11 cellular contexts compared by ENCODE assay signal in genomic region chr1:53293123-53293522, GRCh38. TPM values are rescaled to one million over a fixed set of nuclear protein-coding genes. Genes with fewer than 3 reads are reported as not detected.
A peak's percentile ranks its signal among the peaks of the same experiment; 100 is the strongest.
DNase-seq lines count a peak whose midpoint lies in the region; ATAC-seq and TF ChIP-seq lines count a peak whose summit lies in the region.
"Had no signal": no experiment of that assay in that cellular context is flagged by ENCODE, and none has a peak within 500 bp of the region (broad histone marks: within the 10 kb centered on the region; RNA-seq: fewer than 3 reads in every experiment).

No MANE protein-coding gene starts in this region.

- H3K4me3 ChIP-seq in HCT116 (replicated peaks in 1 of 2; ENCODE audit: low read depth in 1 of 2, low read length in 2 of 2), result no peak overlapping the region
- no peak overlapping the region for H3K4me3 ChIP-seq in WERI-Rb-1 (ENCODE audit: low read depth, low read length)
- H3K4me3 ChIP-seq: SJSA1 had no signal

- peaks cover 0 to 6% of the 10 kb centered on the region in 2 experiments; a peak in 1 of 4 replicates for H3K36me3 ChIP-seq in HCT116 (ENCODE audit: control insufficient read depth in 1 of 2, insufficient read depth in 2 of 2, low read length in 2 of 2)
- peaks cover 52% of the 10 kb centered on the region for H3K36me3 ChIP-seq in WERI-Rb-1

- intact Hi-C loops in HCT116 (cut with micrococcal nuclease), result no loop called here

- ATAC-seq in HCT116 (no peak), HG03342 (IDR thresholded peaks at IDR 0.05; ENCODE audit: unreplicated experiment) (no peak)
- no peak for ATAC-seq in stimulated activated naive CD8-positive, alpha-beta T cell treated with anti-CD3 and anti-CD28 coated beads, Interleukin-15, Interleukin-2, amounts not matched to agents 100 U/mL and 50 U/mL, for 24 hours

- no peak for TF ChIP-seq CTCF in HCT116 (IDR thresholded peaks at IDR 0.05 in 2 of 3, conservative IDR thresholded peaks at IDR 0.05 in 1 of 3; ENCODE audit: borderline replicate concordance in 1 of 3, insufficient read depth in 1 of 3, low read depth in 2 of 3, low read length in 2 of 3)
- TF ChIP-seq CTCF in WERI-Rb-1 (IDR thresholded peaks at IDR 0.05; ENCODE audit: low read depth, low read length), result no peak

- no peak overlapping the region for H2AFZ ChIP-seq in HCT116 (ENCODE audit: low read depth, low read length, poor library complexity, severe bottlenecking)

- H4K20me1 ChIP-seq in HCT116 (ENCODE audit: insufficient read depth), result no peaks in the 10 kb centered on the region

- no peak for TF ChIP-seq RAD21 in HCT116 (IDR thresholded peaks at IDR 0.05; ENCODE audit: low read depth)

- peak; percentile 55 for DNase-seq in EH (ENCODE audit: low read depth)
- DNase-seq in HCT116 (ENCODE audit: low read depth, low spot score), result no peak
- no peak for DNase-seq in WERI-Rb-1
- DNase-seq in lung microvascular endothelial cell (ENCODE audit: low read depth in 2 of 2), result peak; percentile 23 to 78
- DNase-seq in NCI-H1436 (lab: John Stamatoyannopoulos, UW), result no peak
- DNase-seq in stimulated activated naive CD8-positive, alpha-beta T cell treated with anti-CD3 and anti-CD28 coated beads, Interleukin-15, Interleukin-2, amounts not matched to agents 100 U/mL and 50 U/mL, for 24 hours, result no peak
- no peak for DNase-seq in stimulated activated CD4-positive, alpha-beta T cell treated with anti-CD3 and anti-CD28 coated beads, Interleukin-2, amount 100 ng/mL, for 48 hours
- DNase-seq: NCI-H1105, nucleus accumbens had no signal

- H3K4me2 ChIP-seq in HCT116 (ENCODE audit: low read length), result peak overlapping the region; percentile 44

- no peak for TF ChIP-seq POLR2A in HCT116 (IDR thresholded peaks at IDR 0.05; ENCODE audit: borderline replicate concordance, extremely low read depth, insufficient read depth, insufficient read length)

- no peak overlapping the region for H3K9ac ChIP-seq in HCT116 (ENCODE audit: low read length)

- peaks cover 14 to 32% of the 10 kb centered on the region in 2 experiments for H3K4me1 ChIP-seq in HCT116 (ENCODE audit: control insufficient read depth in 1 of 2, insufficient read depth in 2 of 2, low read length in 2 of 2)

- no peaks in the 10 kb centered on the region for H3K9me2 ChIP-seq in HCT116 (ENCODE audit: insufficient read depth)

- H3K27ac ChIP-seq in HCT116 (ENCODE audit: low read depth, low read length) (no peak overlapping the region; the same call in 1 of the 2 replicates), WERI-Rb-1 (peak overlapping the region; percentile 37)
- H3K27ac ChIP-seq: SJSA1 had no signal

- no TSS peak for BruUV-seq in HCT116 (replicated peaks; lab: Mats Ljungman, UMichigan)

- RAD21 ChIA-PET in HCT116 (lab: Charles Lee; ENCODE audit: low non-redundant PET in 1 of 2, low total read pairs in 2 of 2, uncharacterized antibody in 2 of 2, unreplicated experiment in 2 of 2), result no interaction called here

- no peaks in the 10 kb centered on the region for H3K27me3 ChIP-seq in HCT116 (ENCODE audit: insufficient read depth, low read length)
- H3K27me3 ChIP-seq in WERI-Rb-1 (ENCODE audit: insufficient read depth, low read depth, severe bottlenecking), result no peaks in the 10 kb centered on the region
- H3K27me3 ChIP-seq: SJSA1 had no signal

- POLR2A ChIA-PET in HCT116 (lab: Charles Lee), result no interaction called here

- no peaks in the 10 kb centered on the region for H3K9me3 ChIP-seq in HCT116 (ENCODE audit: control insufficient read depth in 1 of 2, insufficient read depth in 1 of 2, low read depth in 1 of 2, low read length in 2 of 2)
- no peaks in the 10 kb centered on the region for H3K9me3 ChIP-seq in WERI-Rb-1 (ENCODE audit: severe bottlenecking)
- H3K9me3 ChIP-seq: SJSA1 had no signal

- CTCF ChIA-PET in HCT116 (lab: Charles Lee), result interaction anchor here (2.7 kb wide), 1 partner anchor 100 kb away, joined by 30 read pairs; no protein-coding TSS in a partner anchor

- H3K79me2 ChIP-seq in HCT116 (ENCODE audit: insufficient read depth, low read length), result peaks cover 66% of the 10 kb centered on the region

TF ChIP-seq in HCT116, 20 proteins besides CTCF, POLR2A, EP300 and RAD21:
- TF ChIP-seq ZBTB33 (IDR thresholded peaks at IDR 0.05; ENCODE audit: extremely low read depth, insufficient replicate concordance, low read length) (no peak), POLR2AphosphoS5 (IDR thresholded peaks at IDR 0.05; ENCODE audit: low read depth, low read length) (no peak), ELF1 (IDR thresholded peaks at IDR 0.05; ENCODE audit: borderline replicate concordance, low read depth) (no peak), EZH2 (IDR thresholded peaks at IDR 0.05) (no peak), REST (IDR thresholded peaks at IDR 0.05; ENCODE audit: low read depth) (no peak), EGR1 (IDR thresholded peaks at IDR 0.05; ENCODE audit: low read depth) (no peak), EZH2phosphoT487 (IDR thresholded peaks at IDR 0.05; ENCODE audit: borderline replicate concordance) (no peak), SIN3A (IDR thresholded peaks at IDR 0.05; ENCODE audit: low read depth) (no peak)

RNA-seq across cellular contexts. Expression of gene LRP8, which starts 34.7 kb away (rescaled TPM):
- total RNA-seq in HCT116 (2021; ENCODE audit: unreplicated experiment), result 56.3 TPM
- 46.3 and 55.5 TPM in 2 replicates for polyA plus RNA-seq in HCT116 (2012)
- total RNA-seq in lung microvascular endothelial cell, result 7.7 and 14.2 TPM in 2 replicates

RNA-seq across cellular contexts. Expression of gene MAGOH, which starts 54.8 kb away (rescaled TPM):
- 63.7 TPM for total RNA-seq in HCT116 (2021; ENCODE audit: unreplicated experiment)
- 83.9 and 101 TPM in 2 replicates for polyA plus RNA-seq in HCT116 (2012)
- 41.0 and 42.3 TPM in 2 replicates for total RNA-seq in lung microvascular endothelial cell

Comparison
In these comparisons a context has a peak if more than half of its experiments do, and no peak if none do; other contexts are left out.
1. DNase-seq: peak in EH (single experiment) and lung microvascular endothelial cell (2 of 2); none in HCT116 (single experiment), WERI-Rb-1 (single experiment), NCI-H1436 (single experiment), stimulated activated naive CD8-positive, alpha-beta T cell treated with anti-CD3 and anti-CD28 coated beads, Interleukin-15, Interleukin-2, amounts not matched to agents 100 U/mL and 50 U/mL, for 24 hours (single experiment) and stimulated activated CD4-positive, alpha-beta T cell treated with anti-CD3 and anti-CD28 coated beads, Interleukin-2, amount 100 ng/mL, for 48 hours (0 of 2).